ENCODE assay signal across 13 cellular contexts in genomic region chr14:68404652-68405183, GRCh38.
DNase-seq lines count a peak whose midpoint lies in the region; ATAC-seq and TF ChIP-seq lines count a peak whose summit lies in the region.
"Had no signal": no experiment of that assay in that cellular context is flagged by ENCODE, and none has a peak within 500 bp of the region (broad histone marks: within the 10 kb centered on the region; RNA-seq: fewer than 3 reads in every experiment).

No MANE protein-coding gene starts in this region.

- H3K36me3 Mint-ChIP-seq in activated naive CD4-positive, alpha-beta T cell treated with anti-CD3 and anti-CD28 coated beads, Interleukin-2, amount 10 ng/mL, durations not matched to agents 7 days and 5 days, result no peaks in the 10 kb centered on the region

- H3K4me1 Mint-ChIP-seq in activated naive CD4-positive, alpha-beta T cell treated with anti-CD3 and anti-CD28 coated beads, Interleukin-2, amount 10 ng/mL, durations not matched to agents 7 days and 5 days, result peaks cover 19% of the 10 kb centered on the region

- DNase-seq in activated naive CD4-positive, alpha-beta T cell treated with Interleukin-2 at 50 U/mL for 16 hours, result peak; percentile 7
- no peak for DNase-seq in activated naive CD4-positive, alpha-beta T cell treated with anti-CD3 and anti-CD28 coated beads, Interleukin-2, amount 10 ng/mL, durations not matched to agents 7 days and 5 days
- DNase-seq in T-helper 22 cell (ENCODE audit: low read depth) (peak; percentile 7), foreskin keratinocyte (peak; percentile 27 to 56), GOT3 (lab: John Stamatoyannopoulos, UW) (no peak), SHP77 treated with DMSO at 0.1 percent for 48 hours (lab: John Stamatoyannopoulos, UW) (no peak), HAP-1 (ENCODE audit: low spot score in 2 of 2) (no peak)
- DNase-seq: heart left ventricle, pancreas, T1000 had no signal

- in situ Hi-C loops in HAP-1 (cut with MboI; ENCODE audit: low sequenced_read_pairs), result no loop called here

- H3K27ac ChIP-seq in foreskin keratinocyte (no peak overlapping the region), subcutaneous abdominal adipose tissue (ENCODE audit: low read depth, low read length) (peak overlapping the region; percentile 31)
- H3K27ac ChIP-seq: HL-60, pancreas had no signal

- H3K27ac Mint-ChIP-seq in activated naive CD4-positive, alpha-beta T cell treated with anti-CD3 and anti-CD28 coated beads, Interleukin-2, amount 10 ng/mL, durations not matched to agents 7 days and 5 days, result no peak overlapping the region

- no peaks in the 10 kb centered on the region for H3K27me3 Mint-ChIP-seq in activated naive CD4-positive, alpha-beta T cell treated with anti-CD3 and anti-CD28 coated beads, Interleukin-2, amount 10 ng/mL, durations not matched to agents 7 days and 5 days

- TF ChIP-seq CTCF in foreskin keratinocyte (conservative IDR thresholded peaks at IDR 0.05), result no peak

- ATAC-seq in foreskin keratinocyte, result peak; percentile 31

- H3K4me3 Mint-ChIP-seq in activated naive CD4-positive, alpha-beta T cell treated with anti-CD3 and anti-CD28 coated beads, Interleukin-2, amount 10 ng/mL, durations not matched to agents 7 days and 5 days, result no peak overlapping the region

- CTCF ChIA-PET in activated naive CD4-positive, alpha-beta T cell treated with anti-CD3 and anti-CD28 coated beads, Interleukin-2, amount 10 ng/mL, durations not matched to agents 7 days and 5 days (lab: Charles Lee), result interaction anchor here (0.8 to 1.4 kb wide), 3 partner anchors 154 to 521 kb away, joined by 3 to 4 read pairs (median 3); no protein-coding TSS in a partner anchor

- no peak overlapping the region for H3K9ac ChIP-seq in subcutaneous abdominal adipose tissue (ENCODE audit: low read length in 5 of 5)

- no peaks in the 10 kb centered on the region for H3K36me3 ChIP-seq in subcutaneous abdominal adipose tissue (ENCODE audit: control insufficient read depth in 5 of 5, insufficient read depth in 5 of 5, low read length in 5 of 5)
- no peaks in the 10 kb centered on the region for H3K36me3 ChIP-seq in HAP-1 (replicated peaks)
- H3K36me3 ChIP-seq: heart left ventricle, pancreas had no signal

- H3K9me3 ChIP-seq in subcutaneous abdominal adipose tissue (ENCODE audit: control insufficient read depth in 5 of 5, low read length in 5 of 5), result no peaks in the 10 kb centered on the region
- no peaks in the 10 kb centered on the region for H3K9me3 ChIP-seq in HAP-1
- H3K9me3 ChIP-seq: heart left ventricle, pancreas had no signal

- H3K9me3 Mint-ChIP-seq in activated naive CD4-positive, alpha-beta T cell treated with anti-CD3 and anti-CD28 coated beads, Interleukin-2, amount 10 ng/mL, durations not matched to agents 7 days and 5 days, result no peaks in the 10 kb centered on the region

- H3K4me1 ChIP-seq in foreskin keratinocyte (peaks cover 36% of the 10 kb centered on the region), subcutaneous abdominal adipose tissue (ENCODE audit: control insufficient read depth in 5 of 5, insufficient read depth in 5 of 5, low read length in 5 of 5) (peaks cover 7 to 37% (median 22%) of the 10 kb centered on the region in 5 donors), HAP-1 (no peaks in the 10 kb centered on the region)

- H3K4me3 ChIP-seq in subcutaneous abdominal adipose tissue (ENCODE audit: low read depth in 1 of 5, low read length in 5 of 5) (no peak overlapping the region), HAP-1 (no peak overlapping the region)
- H3K4me3 ChIP-seq: GM23248, heart left ventricle, pancreas had no signal

- H3K27me3 ChIP-seq in foreskin keratinocyte, result no peaks in the 10 kb centered on the region
- no peaks in the 10 kb centered on the region for H3K27me3 ChIP-seq in subcutaneous abdominal adipose tissue (ENCODE audit: control insufficient read depth in 5 of 5, insufficient read depth in 4 of 5, low read length in 5 of 5)
- H3K27me3 ChIP-seq in HAP-1 (ENCODE audit: low read depth), result no peaks in the 10 kb centered on the region
- H3K27me3 ChIP-seq: heart left ventricle, pancreas had no signal

Comparison
In these comparisons a context has a peak if more than half of its experiments do, and no peak if none do; other contexts are left out.
1. DNase-seq: peak in activated naive CD4-positive, alpha-beta T cell treated with Interleukin-2 at 50 U/mL for 16 hours (single experiment), T-helper 22 cell (single experiment) and foreskin keratinocyte (2 of 2); none in activated naive CD4-positive, alpha-beta T cell treated with anti-CD3 and anti-CD28 coated beads, Interleukin-2, amount 10 ng/mL, durations not matched to agents 7 days and 5 days (single experiment), GOT3 (single experiment), SHP77 treated with DMSO at 0.1 percent for 48 hours (single experiment) and HAP-1 (0 of 2).